In the genomic region with DNA sequence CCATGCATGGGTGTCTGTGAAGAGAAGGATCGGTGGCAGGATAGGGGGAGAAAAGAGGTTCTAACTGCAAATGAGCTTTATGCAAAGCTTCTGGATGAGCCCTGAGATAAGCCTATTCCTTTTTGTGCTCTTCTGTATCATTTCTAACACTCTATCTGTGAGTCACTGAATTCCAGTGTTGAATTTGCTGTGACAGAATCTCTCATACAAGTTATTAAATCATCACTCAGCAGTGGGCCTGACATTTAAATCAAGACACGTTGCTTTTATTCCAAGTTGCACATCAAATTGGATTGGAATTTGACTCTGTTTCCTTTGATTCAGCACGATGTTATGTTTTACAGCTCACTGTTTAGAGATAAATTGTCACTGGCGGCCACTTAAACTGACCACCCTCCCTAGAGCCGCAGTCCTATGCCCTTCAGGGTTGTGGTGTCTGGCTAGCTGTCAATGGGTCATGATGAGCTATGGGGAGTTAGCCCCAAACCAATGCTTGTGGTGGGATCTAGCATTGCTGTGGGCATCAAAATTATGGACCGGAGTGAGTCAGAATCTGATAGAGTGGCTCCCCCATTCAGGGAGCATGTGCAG, we compare ENCODE assay signal across 15 cellular contexts. TPM values are rescaled to one million over a fixed set of nuclear protein-coding genes. Genes with fewer than 3 reads are reported as not detected.
DNase-seq lines count a peak whose midpoint lies in the region; ATAC-seq, FAIRE-seq and TF ChIP-seq lines count a peak whose summit lies in the region.
"Had no signal": no experiment of that assay in that cellular context is flagged by ENCODE, and none has a peak within 500 bp of the region (broad histone marks: within the 10 kb centered on the region; RNA-seq: fewer than 3 reads in every experiment).

No MANE protein-coding gene starts in this region.

- no peaks in the 10 kb centered on the region for H4K20me1 ChIP-seq in GM23248 (ENCODE audit: insufficient read depth)

- no peak for ATAC-seq in HG03460 (IDR thresholded peaks at IDR 0.05; ENCODE audit: unreplicated experiment)
- no peak for ATAC-seq in HG03039 (IDR thresholded peaks at IDR 0.05; ENCODE audit: unreplicated experiment)
- ATAC-seq: gastroesophageal sphincter, T-cell had no signal

- peaks cover 29% of the 10 kb centered on the region; the same call in 1 of the 2 replicates for H3F3A ChIP-seq in GM23248 (ENCODE audit: insufficient read depth)

- no peak overlapping the region for H2AFZ ChIP-seq in GM23248

- TF ChIP-seq CTCF in fibroblast of pulmonary artery (IDR thresholded peaks at IDR 0.05; ENCODE audit: low read length, missing control alignments): no peak

- H3K4me1 ChIP-seq in GM23248 (ENCODE audit: insufficient read depth): peaks cover 31% of the 10 kb centered on the region
- H3K4me1 ChIP-seq: gastroesophageal sphincter, right atrium auricular region had no signal

- in situ Hi-C loops in GM23248 (cut with MboI): loop anchor here (25.0 kb wide), 1 partner anchor 775 kb away; no protein-coding TSS in a partner anchor

- H3K9ac ChIP-seq in GM23248: no peak overlapping the region

- H3K4me3 ChIP-seq in GM23248 (no peak overlapping the region), fibroblast of pulmonary artery (replicated peaks; ENCODE audit: low read depth, low read length) (no peak overlapping the region)
- H3K4me3 ChIP-seq: gastroesophageal sphincter, right atrium auricular region had no signal

- H3K79me2 ChIP-seq in GM23248 (ENCODE audit: insufficient read depth): no peaks in the 10 kb centered on the region

- H3K27ac ChIP-seq in GM23248: peak overlapping the region; percentile 57
- H3K27ac ChIP-seq: gastroesophageal sphincter had no signal

- DNase-seq in GM23248 (peak; percentile 80), T1000 (lab: John Stamatoyannopoulos, UW) (peak; percentile 44), fibroblast of pulmonary artery (ENCODE audit: low read depth) (peak; percentile 54), urothelium cell line (ENCODE audit: low spot score) (peak; percentile 4), occipital lobe (lab: John Stamatoyannopoulos, UW) (no peak)
- DNase-seq: endodermal cell, mammary epithelial cell, MV-4-11, NCI-H748 treated with DMSO at 0.1 percent for 48 hours, T-cell had no signal

- H3K27me3 ChIP-seq in GM23248 (replicated peaks; ENCODE audit: insufficient read depth): no peaks in the 10 kb centered on the region
- H3K27me3 ChIP-seq: gastroesophageal sphincter, right atrium auricular region had no signal

- H3K9me3 ChIP-seq in GM23248 (ENCODE audit: low read depth): no peaks in the 10 kb centered on the region
- H3K9me3 ChIP-seq: gastroesophageal sphincter, right atrium auricular region had no signal

- no peaks in the 10 kb centered on the region for H3K36me3 ChIP-seq in GM23248 (ENCODE audit: low read depth)
- H3K36me3 ChIP-seq: gastroesophageal sphincter, right atrium auricular region had no signal

- FAIRE-seq in urothelium cell line (lab: Jason Lieb, UNC): no peak
- FAIRE-seq: G401.6 had no signal

- H3K4me2 ChIP-seq in GM23248 (ENCODE audit: unreplicated experiment): peak overlapping the region; percentile 28

- no peaks in the 10 kb centered on the region for H3K9me2 ChIP-seq in GM23248 (ENCODE audit: insufficient read depth)

- WGBS in GM23248 (ENCODE audit: low coverage in 1 of 2, low lambda C conversion rate in 2 of 2, missing lambda C conversion rate in 2 of 2), 2 experiments: 2 to 3% methylated on average over 6 of the region's 6 CpGs

RNA-seq across cellular contexts. Expression of gene LHFPL1, which starts 42.7 kb away (rescaled TPM):
- not detected in 2 replicates for total RNA-seq in GM23248 (2014; rRNA removed; shearing (Covaris generic))
- not detected in 2 replicates for polyA plus RNA-seq in GM23248 (2016; fragmentation: Nextera tagmentation; extraction: Ambion mirVana)
- total RNA-seq in occipital lobe: 0.31 TPM
- total RNA-seq: mammary epithelial cell, right atrium auricular region had no signal
- polyA plus RNA-seq: mammary epithelial cell had no signal
